19 cellular contexts compared by ENCODE assay signal in the genomic region with DNA sequence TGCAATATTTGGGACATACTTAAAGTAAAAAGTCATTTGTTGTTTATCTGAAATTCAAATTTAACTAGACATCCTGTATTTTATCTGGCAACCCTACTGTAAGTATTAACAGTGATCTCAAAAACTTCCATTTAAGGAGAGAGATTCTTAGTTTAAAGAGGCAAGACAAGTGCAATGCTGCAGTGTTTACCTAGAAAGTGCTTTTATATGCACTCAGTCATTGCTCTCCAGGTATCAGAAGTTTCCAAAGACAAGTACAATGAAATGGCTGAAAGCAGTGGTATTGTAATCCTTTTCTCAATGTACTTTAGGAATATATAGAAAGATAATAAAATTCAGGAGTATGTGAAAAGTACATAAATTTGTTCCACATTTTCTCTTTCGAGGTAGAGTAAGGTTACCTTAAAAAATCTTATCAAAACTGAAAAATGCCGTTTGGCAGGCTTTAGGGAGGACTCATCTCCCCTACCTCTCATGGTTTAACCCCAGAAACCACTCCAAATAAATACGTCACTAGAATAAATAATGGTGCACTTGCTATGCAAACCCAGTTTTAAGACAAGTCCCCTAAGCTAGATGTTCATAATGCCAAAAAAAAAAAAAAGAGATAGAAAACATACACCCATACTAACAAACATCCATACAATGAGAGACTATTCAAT.
"Had no signal": no experiment of that assay in that cellular context is flagged by ENCODE, and none has a peak within 500 bp of the region (broad histone marks: within the 10 kb centered on the region; RNA-seq: fewer than 3 reads in every experiment).

No MANE protein-coding gene starts in this region.

- H3K36me3 Mint-ChIP-seq: activated naive CD8-positive, alpha-beta T cell treated with anti-CD3 and anti-CD28 coated beads for 36 hours; natural killer cell treated with Interleukin-12 subunit alpha and Interleukin-12 subunit beta and Interleukin-15 and Interleukin-18, amount 100 ng/mL, for 72 hours had no signal

- H3K4me3 Mint-ChIP-seq: activated CD4-positive, alpha-beta T cell treated with anti-CD3 and anti-CD28 coated beads for 36 hours; activated naive CD8-positive, alpha-beta T cell treated with anti-CD3 and anti-CD28 coated beads for 36 hours; activated T-cell treated with anti-CD3 and anti-CD28 coated beads, Interleukin-2, amount 50 U/mL, for 4 hours; natural killer cell treated with Interleukin-12 subunit alpha and Interleukin-12 subunit beta and Interleukin-15 and Interleukin-18, amount 100 ng/mL, for 72 hours had no signal

- H3K4me1 ChIP-seq: gastrocnemius medialis, prostate gland had no signal

- H3K27me3 ChIP-seq: esophagus muscularis mucosa, gastrocnemius medialis, right atrium auricular region had no signal

- H3K27me3 Mint-ChIP-seq: activated CD4-positive, alpha-beta T cell treated with anti-CD3 and anti-CD28 coated beads for 36 hours; activated naive CD8-positive, alpha-beta T cell treated with anti-CD3 and anti-CD28 coated beads for 36 hours; natural killer cell treated with Interleukin-12 subunit alpha and Interleukin-12 subunit beta and Interleukin-15 and Interleukin-18, amount 100 ng/mL, for 72 hours had no signal

- H3K9me3 Mint-ChIP-seq: activated naive CD8-positive, alpha-beta T cell treated with anti-CD3 and anti-CD28 coated beads for 36 hours; activated T-cell treated with anti-CD3 and anti-CD28 coated beads, Interleukin-2, amount 50 U/mL, for 4 hours; activated T-helper 2 cell treated with anti-CD3 and anti-CD28 coated beads, Interferon-gamma antibody, Interleukin-2, Interleukin-4, amounts not matched to agents 10 μg/mL and 5 μg/mL and 100 μg/mL, durations not matched to agents 14 hours and 24 hours and 36 hours; natural killer cell treated with Interleukin-12 subunit alpha and Interleukin-12 subunit beta and Interleukin-15 and Interleukin-18, amount 100 ng/mL, for 72 hours had no signal

- H3K36me3 ChIP-seq: prostate gland, right atrium auricular region had no signal

- H3K4me3 ChIP-seq: coronary artery, esophagus muscularis mucosa, gastrocnemius medialis, prostate gland, right atrium auricular region had no signal

- H3K27ac Mint-ChIP-seq: activated CD4-positive, alpha-beta T cell treated with anti-CD3 and anti-CD28 coated beads for 36 hours; activated naive CD8-positive, alpha-beta T cell treated with anti-CD3 and anti-CD28 coated beads for 36 hours; activated T-helper 2 cell treated with anti-CD3 and anti-CD28 coated beads, Interferon-gamma antibody, Interleukin-2, Interleukin-4, amounts not matched to agents 10 μg/mL and 5 μg/mL and 100 μg/mL, durations not matched to agents 14 hours and 24 hours and 36 hours; natural killer cell treated with Interleukin-12 subunit alpha and Interleukin-12 subunit beta and Interleukin-15 and Interleukin-18, amount 100 ng/mL, for 72 hours had no signal

- H3K27ac ChIP-seq: gastrocnemius medialis, prostate gland, right atrium auricular region had no signal

- H3K4me1 Mint-ChIP-seq: activated naive CD8-positive, alpha-beta T cell treated with anti-CD3 and anti-CD28 coated beads for 36 hours had no signal

- DNase-seq: activated CD4-positive, alpha-beta T cell treated with anti-CD3 and anti-CD28 coated beads for 36 hours; activated CD4-positive, alpha-beta T cell treated with anti-CD3 and anti-CD28 coated beads, Interleukin-2, amount 50 U/mL, for 48 hours; activated CD8-positive, alpha-beta memory T cell treated with anti-CD3 and anti-CD28 coated beads, Interleukin-2, amount 50 U/mL, for 48 hours; activated naive CD4-positive, alpha-beta T cell treated with Interleukin-2 at 50 U/mL for 16 hours; activated naive CD8-positive, alpha-beta T cell treated with anti-CD3 and anti-CD28 coated beads for 36 hours; activated T-cell treated with anti-CD3 and anti-CD28 coated beads, Interleukin-2, amount 50 U/mL, for 4 hours; gastrocnemius medialis; head of caudate nucleus; hypothalamus; left ventricle myocardium superior; stimulated activated CD4-positive, alpha-beta T cell treated with anti-CD3 and anti-CD28 coated beads, Interleukin-4, amount 100 ng/mL, for 24 hours; stimulated activated naive CD4-positive, alpha-beta T cell treated with Interleukin-2 at 50 U/mL for 16 hours; T-helper 9 cell had no signal

- ATAC-seq: activated CD4-positive, alpha-beta T cell treated with anti-CD3 and anti-CD28 coated beads for 36 hours; activated T-cell treated with anti-CD3 and anti-CD28 coated beads, Interleukin-2, amount 50 U/mL, for 4 hours; gastrocnemius medialis; left ventricle myocardium superior; natural killer cell treated with Interleukin-12 subunit alpha and Interleukin-12 subunit beta and Interleukin-15 and Interleukin-18, amount 100 ng/mL, for 72 hours had no signal
